ENCODE assay signal across 16 cellular contexts in genomic region chr16:57982345-57982744, GRCh38. TPM values are rescaled to one million over a fixed set of nuclear protein-coding genes. Genes with fewer than 3 reads are reported as not detected.
DNase-seq lines count a peak whose midpoint lies in the region; ATAC-seq and TF ChIP-seq lines count a peak whose summit lies in the region.
"Had no signal": no experiment of that assay in that cellular context is flagged by ENCODE, and none has a peak within 500 bp of the region (broad histone marks: within the 10 kb centered on the region; RNA-seq: fewer than 3 reads in every experiment).

No MANE protein-coding gene starts in this region.

- ATAC-seq in natural killer cell treated with Interleukin-12 subunit alpha and Interleukin-12 subunit beta and Interleukin-15 and Interleukin-18, amount 100 ng/mL, for 72 hours = no peak
- ATAC-seq in natural killer cell (no peak), GM21786 (IDR thresholded peaks at IDR 0.05; ENCODE audit: unreplicated experiment) (no peak), HG03097 (IDR thresholded peaks at IDR 0.05; ENCODE audit: low FRiP score, unreplicated experiment) (no peak)
- no peak for ATAC-seq in stimulated activated naive CD8-positive, alpha-beta T cell treated with anti-CD3 and anti-CD28 coated beads, Interleukin-15, Interleukin-2, amounts not matched to agents 100 U/mL and 50 U/mL, for 24 hours
- ATAC-seq: A549 had no signal

- intact Hi-C loops in natural killer cell (cut with micrococcal nuclease) = no loop called here

- no peaks in the 10 kb centered on the region for H3K36me3 ChIP-seq in osteoblast (ENCODE audit: insufficient read depth, low read length)
- H3K36me3 ChIP-seq: HAP-1 had no signal

- H3K27ac ChIP-seq in osteoblast (ENCODE audit: low read depth, low read length) = no peak overlapping the region
- H3K27ac ChIP-seq: 22Rv1, A549, C4-2B, HL-60 had no signal

- no peak overlapping the region for H3K4me3 Mint-ChIP-seq in natural killer cell treated with Interleukin-12 subunit alpha and Interleukin-12 subunit beta and Interleukin-15 and Interleukin-18, amount 100 ng/mL, for 72 hours
- H3K4me3 Mint-ChIP-seq in natural killer cell = no peak overlapping the region
- H3K4me3 Mint-ChIP-seq: CD4-positive, alpha-beta T cell had no signal

- H3K4me3 ChIP-seq in osteoblast (ENCODE audit: insufficient read depth, low read length) = no peak overlapping the region
- H3K4me3 ChIP-seq: A549, HAP-1 had no signal

- peaks cover 3% of the 10 kb centered on the region for H3K4me1 ChIP-seq in osteoblast (ENCODE audit: insufficient read depth, low read length)

- H3K4me2 ChIP-seq in osteoblast (ENCODE audit: insufficient read depth, low read length) = no peak overlapping the region
- H3K4me2 ChIP-seq: A549 had no signal

- H3K36me3 Mint-ChIP-seq in natural killer cell treated with Interleukin-12 subunit alpha and Interleukin-12 subunit beta and Interleukin-15 and Interleukin-18, amount 100 ng/mL, for 72 hours = no peaks in the 10 kb centered on the region
- no peaks in the 10 kb centered on the region for H3K36me3 Mint-ChIP-seq in natural killer cell

- no peaks in the 10 kb centered on the region for H3K9me3 ChIP-seq in osteoblast (ENCODE audit: low read depth, low read length)
- H3K9me3 ChIP-seq: A549, Caco-2, HAP-1 had no signal

- no peaks in the 10 kb centered on the region for H3K27me3 Mint-ChIP-seq in natural killer cell treated with Interleukin-12 subunit alpha and Interleukin-12 subunit beta and Interleukin-15 and Interleukin-18, amount 100 ng/mL, for 72 hours
- H3K27me3 Mint-ChIP-seq in natural killer cell (ENCODE audit: low read depth in 2 of 2) = no peaks in the 10 kb centered on the region
- H3K27me3 Mint-ChIP-seq: CD4-positive, alpha-beta T cell had no signal

- H3K27ac Mint-ChIP-seq in natural killer cell treated with Interleukin-12 subunit alpha and Interleukin-12 subunit beta and Interleukin-15 and Interleukin-18, amount 100 ng/mL, for 72 hours = no peak overlapping the region
- H3K27ac Mint-ChIP-seq in natural killer cell = no peak overlapping the region
- H3K27ac Mint-ChIP-seq: CD4-positive, alpha-beta T cell had no signal

- H3K9me3 Mint-ChIP-seq in natural killer cell treated with Interleukin-12 subunit alpha and Interleukin-12 subunit beta and Interleukin-15 and Interleukin-18, amount 100 ng/mL, for 72 hours = no peaks in the 10 kb centered on the region
- no peaks in the 10 kb centered on the region for H3K9me3 Mint-ChIP-seq in natural killer cell
- H3K9me3 Mint-ChIP-seq: CD4-positive, alpha-beta T cell had no signal

- TF ChIP-seq CTCF in natural killer cell (IDR thresholded peaks at IDR 0.05) = no peak
- TF ChIP-seq CTCF in osteoblast (IDR thresholded peaks at IDR 0.05; ENCODE audit: extremely low read depth, low read depth, low read length) = no peak

- peaks cover 45% of the 10 kb centered on the region for H3K27me3 ChIP-seq in osteoblast (ENCODE audit: insufficient read depth, low read length)

- no peak overlapping the region for H2AFZ ChIP-seq in osteoblast (ENCODE audit: low read length)

- H4K20me1 ChIP-seq in osteoblast (ENCODE audit: insufficient read depth, low read length) = no peaks in the 10 kb centered on the region

- H3K79me2 ChIP-seq in osteoblast (ENCODE audit: insufficient read depth, low read length) = no peaks in the 10 kb centered on the region

- peak; percentile 41 for DNase-seq in natural killer cell treated with Interleukin-12 subunit alpha and Interleukin-12 subunit beta and Interleukin-15 and Interleukin-18, amount 100 ng/mL, for 72 hours (ENCODE audit: low spot score)
- no peak for DNase-seq in natural killer cell
- peak; percentile 1 for DNase-seq in NCI-H146 treated with DMSO at 0.1 percent for 48 hours (lab: John Stamatoyannopoulos, UW; ENCODE audit: unreplicated experiment)
- DNase-seq in osteoblast (ENCODE audit: insufficient read length, low spot score, missing footprints) = peak; percentile 32
- no peak for DNase-seq in stimulated activated naive CD8-positive, alpha-beta T cell treated with anti-CD3 and anti-CD28 coated beads, Interleukin-15, Interleukin-2, amounts not matched to agents 100 U/mL and 50 U/mL, for 24 hours
- DNase-seq: AML-193; Caco-2; CD4-positive, alpha-beta T cell had no signal

- peaks cover 0 to 5% of the 10 kb centered on the region in 2 donors for H3K4me1 Mint-ChIP-seq in natural killer cell treated with Interleukin-12 subunit alpha and Interleukin-12 subunit beta and Interleukin-15 and Interleukin-18, amount 100 ng/mL, for 72 hours (ENCODE audit: low read depth in 2 of 2)
- peaks cover 0 to 13% of the 10 kb centered on the region in 2 donors for H3K4me1 Mint-ChIP-seq in natural killer cell

RNA-seq across cellular contexts. Expression of gene CNGB1, which starts 11.4 kb away (rescaled TPM):
- total RNA-seq in natural killer cell treated with Interleukin-12 subunit alpha and Interleukin-12 subunit beta and Interleukin-15 and Interleukin-18, amount 100 ng/mL, for 72 hours = not detected
- not detected for total RNA-seq in natural killer cell
- not detected in 2 replicates for total RNA-seq in osteoblast
- total RNA-seq: Caco-2; CD4-positive, alpha-beta T cell; H1 had no signal

RNA-seq across cellular contexts. Expression of gene ZNF319, which starts 18.1 kb away (rescaled TPM):
- total RNA-seq in natural killer cell treated with Interleukin-12 subunit alpha and Interleukin-12 subunit beta and Interleukin-15 and Interleukin-18, amount 100 ng/mL, for 72 hours = 10 to 100 TPM in 1 of 2 donors, 1 to 10 TPM in 1; 9.6 to 10.7 TPM
- total RNA-seq in natural killer cell (10 to 100 TPM; 15.9 to 31.3 (median 29.3) TPM), osteoblast (4.3 and 5.6 TPM in 2 replicates)

RNA-seq across cellular contexts. Expression of gene USB1, which starts 18.9 kb away (rescaled TPM):
- total RNA-seq in natural killer cell treated with Interleukin-12 subunit alpha and Interleukin-12 subunit beta and Interleukin-15 and Interleukin-18, amount 100 ng/mL, for 72 hours = 100 to 1,000 TPM in 1 of 2 donors, 10 to 100 TPM in 1; 74.3 to 124 TPM
- total RNA-seq in natural killer cell (10 to 100 TPM; 64.7 to 86.0 (median 84.8) TPM), osteoblast (17.7 and 19.2 TPM in 2 replicates)

RNA-seq across cellular contexts. Expression of gene MMP15, which starts 43.2 kb away (rescaled TPM):
- under 1 TPM in 1 of 2 donors, not detected in 1; 0.31 TPM for total RNA-seq in natural killer cell treated with Interleukin-12 subunit alpha and Interleukin-12 subunit beta and Interleukin-15 and Interleukin-18, amount 100 ng/mL, for 72 hours
- total RNA-seq in natural killer cell (under 1 TPM; 0.23 to 0.27 (median 0.24) TPM), osteoblast (7.7 and 9.4 TPM in 2 replicates)

Comparison
In these comparisons a context has a peak if more than half of its experiments do, and no peak if none do; other contexts are left out.
1. DNase-seq: peak in natural killer cell treated with Interleukin-12 subunit alpha and Interleukin-12 subunit beta and Interleukin-15 and Interleukin-18, amount 100 ng/mL, for 72 hours (single experiment), NCI-H146 treated with DMSO at 0.1 percent for 48 hours (single experiment) and osteoblast (single experiment); none in natural killer cell (single experiment) and stimulated activated naive CD8-positive, alpha-beta T cell treated with anti-CD3 and anti-CD28 coated beads, Interleukin-15, Interleukin-2, amounts not matched to agents 100 U/mL and 50 U/mL, for 24 hours (single experiment).